Comparison of ENCODE assay signal across 30 cellular contexts in the genomic region with DNA sequence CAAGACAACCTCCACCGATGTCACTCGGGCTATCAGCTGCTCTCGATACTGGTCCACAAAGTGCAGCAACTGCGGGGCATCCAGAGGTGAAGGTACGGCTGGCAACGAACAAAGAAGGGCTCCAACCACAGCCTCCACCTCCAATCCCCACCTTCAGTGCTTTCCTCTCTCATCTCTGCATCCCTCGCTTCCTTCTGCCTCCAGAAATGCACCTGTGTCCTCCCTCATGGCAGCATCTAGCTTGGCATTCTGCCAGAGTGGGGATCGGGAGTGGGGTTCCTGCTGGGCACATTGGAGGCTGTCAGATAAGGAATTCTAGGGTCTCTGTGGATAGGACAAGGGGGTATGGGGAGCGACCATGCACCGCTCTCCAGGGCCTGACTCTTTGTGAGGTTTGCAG. TPM values are rescaled to one million over a fixed set of nuclear protein-coding genes. Genes with fewer than 3 reads are reported as not detected.
DNase-seq lines count a peak whose midpoint lies in the region; ATAC-seq, FAIRE-seq and TF ChIP-seq lines count a peak whose summit lies in the region.
"Had no signal": no experiment of that assay in that cellular context is flagged by ENCODE, and none has a peak within 500 bp of the region (broad histone marks: within the 10 kb centered on the region; RNA-seq: fewer than 3 reads in every experiment).

No MANE protein-coding gene starts in this region.

- H3K36me3 ChIP-seq in K562 (ENCODE audit: control insufficient read depth, insufficient read depth, low read length) (peaks cover 52% of the 10 kb centered on the region), osteoblast (ENCODE audit: insufficient read depth, low read length) (peaks cover 21% of the 10 kb centered on the region)
- H3K36me3 ChIP-seq: HAP-1 had no signal

- H3K4me3 ChIP-seq in K562 = no peak overlapping the region
- no peak overlapping the region for H3K4me3 ChIP-seq in osteoblast (ENCODE audit: insufficient read depth, low read length)
- H3K4me3 ChIP-seq: GM12878, GM23338, HAP-1 had no signal

- WGBS in K562 (ENCODE audit: insufficient coverage, low coverage, missing lambda C conversion rate) = 100% methylated on average over 5 of the region's 10 CpGs

- CTCF ChIA-PET in K562 (lab: Yijun Ruan, JAX; ENCODE audit: low intra/inter-chr PET ratio) = no interaction called here

- peaks cover 7% of the 10 kb centered on the region for H3K9me3 Mint-ChIP-seq in activated naive CD8-positive, alpha-beta T cell treated with anti-CD3 and anti-CD28 coated beads for 36 hours
- no peaks in the 10 kb centered on the region for H3K9me3 Mint-ChIP-seq in activated naive CD8-positive, alpha-beta T cell treated with anti-CD3 and anti-CD28 coated beads, Interleukin-2, amount 50 U/mL, for 24 hours
- H3K9me3 Mint-ChIP-seq in HFFc6 = no peaks in the 10 kb centered on the region
- peaks cover 7% of the 10 kb centered on the region in 2 donors for H3K9me3 Mint-ChIP-seq in effector memory CD8-positive, alpha-beta T cell
- H3K9me3 Mint-ChIP-seq: CD8-positive, alpha-beta T cell; GM23338 had no signal

- H2AFZ ChIP-seq in K562 (ENCODE audit: low read depth, low read length) (no peak overlapping the region), osteoblast (ENCODE audit: low read length) (no peak overlapping the region)
- H2AFZ ChIP-seq: GM23338 had no signal

- H3K36me3 Mint-ChIP-seq in activated naive CD8-positive, alpha-beta T cell treated with anti-CD3 and anti-CD28 coated beads for 36 hours = peaks cover 35% of the 10 kb centered on the region
- peaks cover 41% of the 10 kb centered on the region for H3K36me3 Mint-ChIP-seq in activated naive CD8-positive, alpha-beta T cell treated with anti-CD3 and anti-CD28 coated beads, Interleukin-2, amount 50 U/mL, for 24 hours (ENCODE audit: low read depth)
- H3K36me3 Mint-ChIP-seq in HFFc6 (ENCODE audit: low read depth) = peaks cover 33% of the 10 kb centered on the region
- H3K36me3 Mint-ChIP-seq in effector memory CD8-positive, alpha-beta T cell (ENCODE audit: insufficient read depth) = peaks cover 43% of the 10 kb centered on the region

- in situ Hi-C loops in K562 (cut with MboI) = no loop called here

- H3K27me3 ChIP-seq in K562 (ENCODE audit: control insufficient read depth in 2 of 2, insufficient read depth in 2 of 2, low read length in 2 of 2) = no peaks in the 10 kb centered on the region
- no peaks in the 10 kb centered on the region for H3K27me3 ChIP-seq in osteoblast (ENCODE audit: insufficient read depth, low read length)

- H3K9me3 ChIP-seq in K562 (replicated peaks; ENCODE audit: control insufficient read depth, insufficient read depth, low read depth, low read length) (no peaks in the 10 kb centered on the region), osteoblast (ENCODE audit: low read depth, low read length) (no peaks in the 10 kb centered on the region)
- H3K9me3 ChIP-seq: Caco-2, HAP-1 had no signal

- H3K9me1 ChIP-seq in K562 (ENCODE audit: control insufficient read depth, insufficient read depth, low read length) = peaks cover 4% of the 10 kb centered on the region

- intact Hi-C loops in K562 (cut with micrococcal nuclease) = no loop called here

- TF ChIP-seq RAD21 in K562 (CRISPR knock-in tag; conservative IDR thresholded peaks at IDR 0.05 in 1 of 2, IDR thresholded peaks at IDR 0.05 in 1 of 2) = no peak

- no peak for DNase-seq in activated naive CD8-positive, alpha-beta T cell treated with anti-CD3 and anti-CD28 coated beads for 36 hours
- no peak for DNase-seq in activated naive CD8-positive, alpha-beta T cell treated with anti-CD3 and anti-CD28 coated beads, Interleukin-2, amount 50 U/mL, for 24 hours
- DNase-seq in HFFc6 = no peak
- no peak for DNase-seq in K562 (ENCODE audit: extremely low read depth in 1 of 4, low spot score in 3 of 4)
- no peak for DNase-seq in osteoblast (ENCODE audit: insufficient read length, low spot score, missing footprints)
- no peak for DNase-seq in activated effector memory CD4-positive, alpha-beta T cell treated with Interleukin-2 at 50 U/mL for 16 hours
- no peak for DNase-seq in DMS53 (lab: John Stamatoyannopoulos, UW)
- DNase-seq in effector memory CD8-positive, alpha-beta T cell = no peak
- DNase-seq: AML-193; Caco-2; CD8-positive, alpha-beta T cell; DMS79; EL; GDM1; NCI-H1092; NCI-H1436; NCI-H187; NCI-H2081 treated with DMSO at 0.1 percent for 48 hours; NCI-H2171; NCI-H226; NCI-H510A; NCI-H69; SHP77 treated with DMSO at 0.1 percent for 48 hours had no signal

- H3K4me1 ChIP-seq in K562 (replicated peaks in 1 of 2; ENCODE audit: control insufficient read depth in 2 of 2, insufficient read depth in 2 of 2, low read length in 2 of 2) = peaks cover 7% of the 10 kb centered on the region in 2 experiments; a peak in 3 of 5 replicates
- H3K4me1 ChIP-seq in osteoblast (ENCODE audit: insufficient read depth, low read length) = peaks cover 22% of the 10 kb centered on the region
- H3K4me1 ChIP-seq: HAP-1 had no signal

- H3K4me1 Mint-ChIP-seq in activated naive CD8-positive, alpha-beta T cell treated with anti-CD3 and anti-CD28 coated beads for 36 hours = peaks cover 26% of the 10 kb centered on the region
- peaks cover 26% of the 10 kb centered on the region for H3K4me1 Mint-ChIP-seq in activated naive CD8-positive, alpha-beta T cell treated with anti-CD3 and anti-CD28 coated beads, Interleukin-2, amount 50 U/mL, for 24 hours
- peaks cover 44% of the 10 kb centered on the region for H3K4me1 Mint-ChIP-seq in HFFc6 (ENCODE audit: low read depth)
- peaks cover 18 to 33% of the 10 kb centered on the region in 2 donors for H3K4me1 Mint-ChIP-seq in effector memory CD8-positive, alpha-beta T cell (ENCODE audit: low read depth in 2 of 2)

- no TSS peak for BruUV-seq in K562 (replicated peaks; lab: Mats Ljungman, UMichigan)

- no peak for TF ChIP-seq CTCF in HFFc6 (IDR thresholded peaks at IDR 0.05)
- TF ChIP-seq CTCF in K562 (IDR thresholded peaks at IDR 0.05 in 2 of 3, conservative IDR thresholded peaks at IDR 0.05 in 1 of 3; ENCODE audit: insufficient read depth in 2 of 3, low read depth in 1 of 3, low read length in 3 of 3) = no peak
- no peak for TF ChIP-seq CTCF in osteoblast (IDR thresholded peaks at IDR 0.05; ENCODE audit: extremely low read depth, low read depth, low read length)

- H3K27ac ChIP-seq in K562 (ENCODE audit: extremely low read depth, low read depth, low read length) = no peak overlapping the region
- H3K27ac ChIP-seq in osteoblast (ENCODE audit: low read depth, low read length) = peak overlapping the region; percentile 72
- H3K27ac ChIP-seq: C4-2B, RWPE1 had no signal

- no peak for FAIRE-seq in K562 (lab: Jason Lieb, UNC)
- FAIRE-seq: A204.1, GM12878 had no signal

- H3K79me2 ChIP-seq in K562 (ENCODE audit: control insufficient read depth, insufficient read depth, low read length) = no peaks in the 10 kb centered on the region
- H3K79me2 ChIP-seq in osteoblast (ENCODE audit: insufficient read depth, low read length) = peaks cover 3% of the 10 kb centered on the region

- no peaks in the 10 kb centered on the region for H3K27me3 Mint-ChIP-seq in activated naive CD8-positive, alpha-beta T cell treated with anti-CD3 and anti-CD28 coated beads for 36 hours
- no peaks in the 10 kb centered on the region for H3K27me3 Mint-ChIP-seq in activated naive CD8-positive, alpha-beta T cell treated with anti-CD3 and anti-CD28 coated beads, Interleukin-2, amount 50 U/mL, for 24 hours
- peaks cover 3% of the 10 kb centered on the region for H3K27me3 Mint-ChIP-seq in HFFc6 (ENCODE audit: insufficient read depth)
- H3K27me3 Mint-ChIP-seq in effector memory CD8-positive, alpha-beta T cell = no peaks in the 10 kb centered on the region

- POLR2A ChIA-PET in K562 (lab: Yijun Ruan, JAX) = interaction anchor here (0.6 kb wide), 1 partner anchor 117 kb away, joined by 3 read pairs; no protein-coding TSS in a partner anchor

- no peak overlapping the region for H3K9ac ChIP-seq in K562 (ENCODE audit: insufficient read depth in 1 of 2, low read depth in 2 of 2, low read length in 2 of 2)

- no peak for TF ChIP-seq EP300 in K562 (IDR thresholded peaks at IDR 0.05; ENCODE audit: low read length)

- H4K20me1 ChIP-seq in K562 (replicated peaks; ENCODE audit: control insufficient read depth, insufficient read depth, low read length) = no peaks in the 10 kb centered on the region
- no peaks in the 10 kb centered on the region for H4K20me1 ChIP-seq in osteoblast (ENCODE audit: insufficient read depth, low read length)

- no peak for ATAC-seq in activated naive CD8-positive, alpha-beta T cell treated with anti-CD3 and anti-CD28 coated beads, Interleukin-2, amount 50 U/mL, for 24 hours
- no peak for ATAC-seq in K562
- ATAC-seq in effector memory CD8-positive, alpha-beta T cell (replicated peaks) = no peak
- ATAC-seq: CD8-positive, alpha-beta T cell; GM12878; GM23338; Panc1 had no signal

- peak overlapping the region; percentile 35 for H3K27ac Mint-ChIP-seq in activated naive CD8-positive, alpha-beta T cell treated with anti-CD3 and anti-CD28 coated beads for 36 hours
- H3K27ac Mint-ChIP-seq in activated naive CD8-positive, alpha-beta T cell treated with anti-CD3 and anti-CD28 coated beads, Interleukin-2, amount 50 U/mL, for 24 hours = no peak overlapping the region
- H3K27ac Mint-ChIP-seq in HFFc6 = peak overlapping the region; percentile 97; the same call in 1 of the 2 replicates
- H3K27ac Mint-ChIP-seq in effector memory CD8-positive, alpha-beta T cell = peak overlapping the region in 1 of 2 donors; percentile 62
- H3K27ac Mint-ChIP-seq: GM23338 had no signal

- H3K4me2 ChIP-seq in K562 (ENCODE audit: insufficient read depth, low read length) = no peak overlapping the region
- H3K4me2 ChIP-seq in osteoblast (ENCODE audit: insufficient read depth, low read length) = no peak overlapping the region
- H3K4me2 ChIP-seq: GM23338 had no signal

- no peak overlapping the region for H3K4me3 Mint-ChIP-seq in activated naive CD8-positive, alpha-beta T cell treated with anti-CD3 and anti-CD28 coated beads for 36 hours
- no peak overlapping the region for H3K4me3 Mint-ChIP-seq in activated naive CD8-positive, alpha-beta T cell treated with anti-CD3 and anti-CD28 coated beads, Interleukin-2, amount 50 U/mL, for 24 hours
- H3K4me3 Mint-ChIP-seq in HFFc6 = no peak overlapping the region
- no peak overlapping the region for H3K4me3 Mint-ChIP-seq in effector memory CD8-positive, alpha-beta T cell
- H3K4me3 Mint-ChIP-seq: GM23338 had no signal

- no peak for TF ChIP-seq POLR2A in K562 (conservative IDR thresholded peaks at IDR 0.05)

RNA-seq across cellular contexts. Expression of a gene that starts 28.6 kb away (rescaled TPM):
- total RNA-seq in activated naive CD8-positive, alpha-beta T cell treated with anti-CD3 and anti-CD28 coated beads for 36 hours = 10 to 100 TPM; 44.3 to 45.5 TPM
- 10 to 100 TPM in 2 of 6 experiments, 1 to 10 TPM in 4; 7.8 to 10.8 (median 9.5) TPM for total RNA-seq in HFFc6 (2021; fragmentation: NEBNext Ultra II Directional; extraction: Animal tissue kit (Norgen Biotek cat#: 25700))
- 9.9 and 23.9 TPM in 2 replicates for total RNA-seq in K562 (2011; cell fraction: chromatin; rRNA removed; ENCODE audit: low replicate concordance)
- total RNA-seq in K562 (2011; cell fraction: nucleolus; rRNA removed) = 7.5 and 8.8 TPM in 2 replicates
- 13.2 and 17.2 TPM in 2 replicates for total RNA-seq in K562 (2011; cell fraction: nucleoplasm; rRNA removed)
- total RNA-seq in K562 (2014; rRNA removed) = 13.4 and 31.9 TPM in 2 replicates
- 25.5 and 27.5 TPM in 2 replicates for total RNA-seq in K562 (2014; rRNA removed; fragmentation: Illumina TruSeq; extraction: Trizol)
- total RNA-seq in K562 (2015; rRNA removed; fragmentation: Illumina TruSeq; extraction: Trizol) = 23.2 and 25.9 TPM in 2 replicates
- total RNA-seq in K562 (2021) = 16.6 and 17.2 TPM in 2 replicates
- 23.5 and 29.8 TPM in 2 replicates for polyA plus RNA-seq in K562 (2011; rRNA removed)
- 6.3 and 10.2 TPM in 2 replicates for polyA plus RNA-seq in K562 (2011; cell fraction: cytosol; rRNA removed)
- 11.4 and 17.9 TPM in 2 replicates for polyA plus RNA-seq in K562 (2011; cell fraction: nucleus; rRNA removed)
- 15.9 and 18.4 TPM in 2 replicates for polyA plus RNA-seq in K562 (2012)
- polyA plus RNA-seq in K562 (2014; fragmentation: Illumina TruSeq; extraction: Trizol) = 21.4 and 27.2 TPM in 2 replicates
- 10 to 100 TPM; 13.5 to 23.8 TPM for polyA plus RNA-seq in K562 (2014; fragmentation: Nextera tagmentation; extraction: Ambion mirVana)
- polyA plus RNA-seq in K562 (2014; rRNA removed) = 17.3 and 19.1 TPM in 2 replicates
- polyA minus RNA-seq in K562 (2011; rRNA and poly(A)+ RNA removed) = 16.3 and 19.1 TPM in 2 replicates
- polyA minus RNA-seq in K562 (2011; cell fraction: cytosol; rRNA and poly(A)+ RNA removed) = 7.5 and 9.7 TPM in 2 replicates
- polyA minus RNA-seq in K562 (2011; cell fraction: nucleus; rRNA and poly(A)+ RNA removed) = 3.6 and 6.2 TPM in 2 replicates
- total RNA-seq in osteoblast = 10.6 and 10.9 TPM in 2 replicates

RNA-seq across cellular contexts. Expression of a gene that starts 29.0 kb away (rescaled TPM):
- 10 to 100 TPM; 71.8 to 77.6 TPM for total RNA-seq in activated naive CD8-positive, alpha-beta T cell treated with anti-CD3 and anti-CD28 coated beads for 36 hours
- total RNA-seq in HFFc6 (2021; fragmentation: NEBNext Ultra II Directional; extraction: Animal tissue kit (Norgen Biotek cat#: 25700)) = 100 to 1,000 TPM in 4 of 6 experiments, 10 to 100 TPM in 2; 85.9 to 109 (median 103) TPM
- total RNA-seq in K562 (2011; cell fraction: chromatin; rRNA removed; ENCODE audit: low replicate concordance) = 37.6 and 66.8 TPM in 2 replicates
- total RNA-seq in K562 (2011; cell fraction: nucleolus; rRNA removed) = 28.9 and 32.4 TPM in 2 replicates
- total RNA-seq in K562 (2011; cell fraction: nucleoplasm; rRNA removed) = 52.6 and 69.4 TPM in 2 replicates
- total RNA-seq in K562 (2014; rRNA removed) (11.5 and 15.5 TPM in 2 replicates), K562 (2014; rRNA removed; fragmentation: Illumina TruSeq; extraction: Trizol) (24.5 and 29.8 TPM in 2 replicates), K562 (2015; rRNA removed; fragmentation: Illumina TruSeq; extraction: Trizol) (21.2 and 22.4 TPM in 2 replicates), K562 (2021) (30.9 and 35.6 TPM in 2 replicates), osteoblast (29.8 and 31.5 TPM in 2 replicates)
- polyA plus RNA-seq in K562 (2011; rRNA removed) (32.6 and 35.7 TPM in 2 replicates), K562 (2014; fragmentation: Illumina TruSeq; extraction: Trizol) (18.5 and 24.8 TPM in 2 replicates), K562 (2014; fragmentation: Nextera tagmentation; extraction: Ambion mirVana) (100 to 1,000 TPM; 105 TPM), K562 (2014; rRNA removed) (30.7 and 31.0 TPM in 2 replicates)
- 11.9 and 26.2 TPM in 2 replicates for polyA plus RNA-seq in K562 (2011; cell fraction: cytosol; rRNA removed)
- polyA plus RNA-seq in K562 (2011; cell fraction: nucleus; rRNA removed) = 38.2 and 51.0 TPM in 2 replicates
- polyA plus RNA-seq in K562 (2012) = 24.4 and 27.8 TPM in 2 replicates
- polyA minus RNA-seq in K562 (2011; rRNA and poly(A)+ RNA removed) = 14.6 and 15.6 TPM in 2 replicates
- 6.7 and 9.0 TPM in 2 replicates for polyA minus RNA-seq in K562 (2011; cell fraction: cytosol; rRNA and poly(A)+ RNA removed)
- 21.9 and 28.2 TPM in 2 replicates for polyA minus RNA-seq in K562 (2011; cell fraction: nucleus; rRNA and poly(A)+ RNA removed)

RNA-seq across cellular contexts. Expression of a gene that starts 46.2 kb away (rescaled TPM):
- total RNA-seq in activated naive CD8-positive, alpha-beta T cell treated with anti-CD3 and anti-CD28 coated beads for 36 hours = 10 to 100 TPM; 49.7 to 49.9 TPM
- 10 to 100 TPM; 16.8 to 18.9 (median 17.3) TPM for total RNA-seq in HFFc6 (2021; fragmentation: NEBNext Ultra II Directional; extraction: Animal tissue kit (Norgen Biotek cat#: 25700))
- 25.9 and 28.4 TPM in 2 replicates for total RNA-seq in K562 (2011; cell fraction: chromatin; rRNA removed; ENCODE audit: low replicate concordance)
- total RNA-seq in K562 (2011; cell fraction: nucleolus; rRNA removed) = 18.9 and 19.7 TPM in 2 replicates
- 15.6 and 18.4 TPM in 2 replicates for total RNA-seq in K562 (2011; cell fraction: nucleoplasm; rRNA removed)
- total RNA-seq in K562 (2014; rRNA removed) = 7.7 and 8.9 TPM in 2 replicates
- total RNA-seq in K562 (2014; rRNA removed; fragmentation: Illumina TruSeq; extraction: Trizol) = 8.8 and 9.3 TPM in 2 replicates
- total RNA-seq in K562 (2015; rRNA removed; fragmentation: Illumina TruSeq; extraction: Trizol) = 8.6 and 9.0 TPM in 2 replicates
- total RNA-seq in K562 (2021) = 19.8 and 20.2 TPM in 2 replicates
- 12.8 and 13.0 TPM in 2 replicates for polyA plus RNA-seq in K562 (2011; rRNA removed)
- 9.9 and 11.7 TPM in 2 replicates for polyA plus RNA-seq in K562 (2011; cell fraction: cytosol; rRNA removed)
- polyA plus RNA-seq in K562 (2011; cell fraction: nucleus; rRNA removed) = 11.8 and 20.1 TPM in 2 replicates
- polyA plus RNA-seq in K562 (2012) = 7.3 and 13.4 TPM in 2 replicates
- polyA plus RNA-seq in K562 (2014; fragmentation: Illumina TruSeq; extraction: Trizol) = 21.0 and 22.5 TPM in 2 replicates
- 1 to 10 TPM; 4.4 to 7.9 TPM for polyA plus RNA-seq in K562 (2014; fragmentation: Nextera tagmentation; extraction: Ambion mirVana)
- polyA plus RNA-seq in K562 (2014; rRNA removed) = 10.4 and 12.3 TPM in 2 replicates
- polyA minus RNA-seq in K562 (2011; rRNA and poly(A)+ RNA removed) = 19.5 and 21.1 TPM in 2 replicates
- 10.9 and 15.6 TPM in 2 replicates for polyA minus RNA-seq in K562 (2011; cell fraction: cytosol; rRNA and poly(A)+ RNA removed)
- polyA minus RNA-seq in K562 (2011; cell fraction: nucleus; rRNA and poly(A)+ RNA removed) = 5.5 and 7.6 TPM in 2 replicates
- 10.0 and 10.9 TPM in 2 replicates for total RNA-seq in osteoblast
